ENCODE assay signal across 24 cellular contexts in genomic region chr17:79820959-79821330, GRCh38. TPM values are rescaled to one million over a fixed set of nuclear protein-coding genes. Genes with fewer than 3 reads are reported as not detected.
A peak's percentile ranks its signal among the peaks of the same experiment; 100 is the strongest.
DNase-seq lines count a peak whose midpoint lies in the region; ATAC-seq and TF ChIP-seq lines count a peak whose summit lies in the region.
"Had no signal": no experiment of that assay in that cellular context is flagged by ENCODE, and none has a peak within 500 bp of the region (broad histone marks: within the 10 kb centered on the region; RNA-seq: fewer than 3 reads in every experiment).

No MANE protein-coding gene starts in this region.

- intact Hi-C loops in left ventricle myocardium inferior (cut with micrococcal nuclease) (no loop called here), Right ventricle myocardium inferior (cut with DNase I) (no loop called here), right cardiac atrium (cut with DNase I) (no loop called here), left cardiac atrium (cut with DNase I) (no loop called here)

- peaks cover 5% of the 10 kb centered on the region for H3K9me3 Mint-ChIP-seq in progenitor cell of endocrine pancreas (ENCODE audit: low read depth)
- H3K9me3 Mint-ChIP-seq: CD8-positive, alpha-beta memory T cell had no signal

- H3K4me3 ChIP-seq in left ventricle myocardium inferior, result no peak overlapping the region
- H3K4me3 ChIP-seq in right cardiac atrium (ENCODE audit: low read length), result no peak overlapping the region
- no peak overlapping the region for H3K4me3 ChIP-seq in MG63
- H3K4me3 ChIP-seq: BLaER1, GM12878 had no signal

- H3K27me3 Mint-ChIP-seq in progenitor cell of endocrine pancreas, result peaks cover 52% of the 10 kb centered on the region

- peaks cover 38% of the 10 kb centered on the region for H3K27me3 ChIP-seq in left ventricle myocardium inferior (ENCODE audit: low read depth)
- H3K27me3 ChIP-seq in right cardiac atrium (ENCODE audit: control insufficient read depth, insufficient read depth), result no peaks in the 10 kb centered on the region
- no peaks in the 10 kb centered on the region for H3K27me3 ChIP-seq in MG63
- H3K27me3 ChIP-seq: BE2C had no signal

- 73% methylated on average over 4 of the region's 4 CpGs for WGBS in right cardiac atrium

- DNase-seq in left ventricle myocardium inferior (no peak), Right ventricle myocardium inferior (ENCODE audit: missing footprints) (no peak), right cardiac atrium (no peak), left cardiac atrium (no peak), progenitor cell of endocrine pancreas (ENCODE audit: low spot score, unreplicated experiment) (no peak), MG63 (no peak)
- DNase-seq: 8988T; ACHN; BE2C; C1 segment of cervical spinal cord; CD4-positive, alpha-beta memory T cell; CD4-positive, CD25-positive, alpha-beta regulatory T cell; CD8-positive, alpha-beta memory T cell; COR-L47; DMS 273 treated with DMSO at 0.1 percent for 48 hours; DMS153; DMS53; DMS79; DND-41; EL; GDM1 had no signal

- H3K27ac Mint-ChIP-seq in progenitor cell of endocrine pancreas, result peak overlapping the region; percentile 87
- H3K27ac Mint-ChIP-seq: CD14-positive monocyte; CD4-positive, CD25-positive, alpha-beta regulatory T cell had no signal

- peak overlapping the region; percentile 76 for H3K27ac ChIP-seq in left ventricle myocardium inferior (replicated peaks)
- H3K27ac ChIP-seq in right cardiac atrium (ENCODE audit: low read length), result peak overlapping the region; percentile 90
- H3K27ac ChIP-seq: BLaER1 had no signal

- no peak for TF ChIP-seq CTCF in left ventricle myocardium inferior (IDR thresholded peaks at IDR 0.05; ENCODE audit: borderline replicate concordance)
- no peak for TF ChIP-seq CTCF in progenitor cell of endocrine pancreas (IDR thresholded peaks at IDR 0.05; ENCODE audit: unreplicated experiment)

- H3K4me1 Mint-ChIP-seq in progenitor cell of endocrine pancreas (ENCODE audit: low read depth), result peaks cover 23% of the 10 kb centered on the region

- peaks cover 34% of the 10 kb centered on the region for H3K4me1 ChIP-seq in left ventricle myocardium inferior
- peaks cover 8% of the 10 kb centered on the region for H3K4me1 ChIP-seq in right cardiac atrium (ENCODE audit: control insufficient read depth, insufficient read depth, low read length)

- no peaks in the 10 kb centered on the region for H3K36me3 ChIP-seq in left ventricle myocardium inferior
- no peaks in the 10 kb centered on the region for H3K36me3 ChIP-seq in MG63
- H3K36me3 ChIP-seq: BE2C, BLaER1 had no signal

- H3K4me3 Mint-ChIP-seq in progenitor cell of endocrine pancreas (ENCODE audit: low read depth), result no peak overlapping the region
- H3K4me3 Mint-ChIP-seq: CD14-positive monocyte; CD4-positive, alpha-beta memory T cell; CD4-positive, CD25-positive, alpha-beta regulatory T cell; CD8-positive, alpha-beta memory T cell had no signal

- no peaks in the 10 kb centered on the region for H3K9me3 ChIP-seq in left ventricle myocardium inferior (replicated peaks)
- H3K9me3 ChIP-seq in right cardiac atrium (ENCODE audit: control insufficient read depth, low read length), result no peaks in the 10 kb centered on the region
- H3K9me3 ChIP-seq in MG63, result no peaks in the 10 kb centered on the region
- H3K9me3 ChIP-seq: BE2C, BLaER1 had no signal

- H3K36me3 Mint-ChIP-seq in progenitor cell of endocrine pancreas (ENCODE audit: insufficient read depth), result peaks cover 3% of the 10 kb centered on the region
- H3K36me3 Mint-ChIP-seq: CD4-positive, alpha-beta memory T cell; CD4-positive, CD25-positive, alpha-beta regulatory T cell had no signal

- no peak for ATAC-seq in Right ventricle myocardium inferior
- ATAC-seq in right cardiac atrium, result no peak
- ATAC-seq in left cardiac atrium, result no peak
- ATAC-seq: GM12878 had no signal

RNA-seq across cellular contexts. Expression of gene CBX4, which starts 18.3 kb away (rescaled TPM):
- total RNA-seq in left ventricle myocardium inferior, result 28.7 TPM
- 23.7 TPM for total RNA-seq in Right ventricle myocardium inferior
- 10 to 100 TPM; 26.9 to 32.6 (median 30.3) TPM for total RNA-seq in right cardiac atrium
- polyA plus RNA-seq in right cardiac atrium, result 19.8 TPM
- total RNA-seq in left cardiac atrium, result 10 to 100 TPM; 17.9 to 24.2 TPM
- total RNA-seq in progenitor cell of endocrine pancreas, result 22.8 and 24.2 TPM in 2 replicates
- total RNA-seq in MG63 (2014; rRNA removed; shearing (Covaris generic); ENCODE audit: low replicate concordance), result 8.8 and 26.2 TPM in 2 replicates

RNA-seq across cellular contexts. Expression of gene CBX8, which starts 24.1 kb away (rescaled TPM):
- total RNA-seq in left ventricle myocardium inferior, result 7.5 TPM
- 5.3 TPM for total RNA-seq in Right ventricle myocardium inferior
- total RNA-seq in right cardiac atrium, result 1 to 10 TPM; 2.4 to 7.3 (median 5.5) TPM
- polyA plus RNA-seq in right cardiac atrium, result 3.8 TPM
- total RNA-seq in left cardiac atrium, result 1 to 10 TPM; 4.1 to 5.9 TPM
- 21.7 and 23.1 TPM in 2 replicates for total RNA-seq in progenitor cell of endocrine pancreas
- total RNA-seq in MG63 (2014; rRNA removed; shearing (Covaris generic); ENCODE audit: low replicate concordance), result 7.7 and 15.7 TPM in 2 replicates

RNA-seq across cellular contexts. Expression of gene CBX2, which starts 43.0 kb away (rescaled TPM):
- 2.6 TPM for total RNA-seq in left ventricle myocardium inferior
- 4.2 TPM for total RNA-seq in Right ventricle myocardium inferior
- total RNA-seq in right cardiac atrium, result 1 to 10 TPM; 1.5 to 3.5 (median 2.4) TPM
- 2.4 TPM for polyA plus RNA-seq in right cardiac atrium
- total RNA-seq in left cardiac atrium, result 1 to 10 TPM; 3.1 to 3.5 TPM
- 106 and 111 TPM in 2 replicates for total RNA-seq in progenitor cell of endocrine pancreas
- total RNA-seq in MG63 (2014; rRNA removed; shearing (Covaris generic); ENCODE audit: low replicate concordance), result 14.1 and 17.1 TPM in 2 replicates
- polyA plus RNA-seq: CD4-positive, alpha-beta memory T cell had no signal
